ENCODE assay signal across 19 cellular contexts in genomic region chr2:149223472-149224062, GRCh38.
"Had no signal": no experiment of that assay in that cellular context is flagged by ENCODE, and none has a peak within 500 bp of the region (broad histone marks: within the 10 kb centered on the region; RNA-seq: fewer than 3 reads in every experiment).

No MANE protein-coding gene starts in this region.

- H3K4me1 ChIP-seq: colonic mucosa, gastrocnemius medialis, prostate gland, right atrium auricular region, upper lobe of left lung had no signal

- H3K36me3 Mint-ChIP-seq: activated CD4-positive, alpha-beta memory T cell treated with anti-CD3 and anti-CD28 coated beads for 36 hours; activated naive CD8-positive, alpha-beta T cell treated with anti-CD3 and anti-CD28 coated beads, Interleukin-2, amount 10 ng/mL, durations not matched to agents 7 days and 5 days; natural killer cell treated with Interleukin-12 subunit alpha and Interleukin-12 subunit beta and Interleukin-15 and Interleukin-18, amount 100 ng/mL, for 72 hours had no signal

- DNase-seq: activated CD4-positive, alpha-beta memory T cell treated with anti-CD3 and anti-CD28 coated beads for 36 hours; activated CD4-positive, alpha-beta T cell treated with anti-CD3 and anti-CD28 coated beads for 48 hours; activated naive CD4-positive, alpha-beta T cell treated with Interleukin-2 at 50 U/mL for 16 hours; activated naive CD8-positive, alpha-beta T cell treated with anti-CD3 and anti-CD28 coated beads, Interleukin-2, amount 10 ng/mL, durations not matched to agents 7 days and 5 days; activated T-cell treated with anti-CD3 and anti-CD28 coated beads, Interleukin-2, amount 50 U/mL, for 48 hours; amygdala; colonic mucosa; dorsolateral prefrontal cortex; gastrocnemius medialis; hippocampal formation; left ventricle myocardium superior; stimulated activated CD4-positive, alpha-beta T cell treated with anti-CD3 and anti-CD28 coated beads, Interleukin-4, amount 100 ng/mL, for 24 hours; stimulated activated naive CD8-positive, alpha-beta T cell treated with anti-CD3 and anti-CD28 coated beads, Interleukin-15, Interleukin-2, amounts not matched to agents 100 U/mL and 50 U/mL, for 24 hours; T-helper 17 cell; upper lobe of left lung had no signal

- H3K27ac Mint-ChIP-seq: activated CD4-positive, alpha-beta memory T cell treated with anti-CD3 and anti-CD28 coated beads for 36 hours; activated naive CD8-positive, alpha-beta T cell treated with anti-CD3 and anti-CD28 coated beads, Interleukin-2, amount 10 ng/mL, durations not matched to agents 7 days and 5 days; natural killer cell treated with Interleukin-12 subunit alpha and Interleukin-12 subunit beta and Interleukin-15 and Interleukin-18, amount 100 ng/mL, for 72 hours; T-helper 17 cell had no signal

- ATAC-seq: gastrocnemius medialis; left ventricle myocardium superior; natural killer cell treated with Interleukin-12 subunit alpha and Interleukin-12 subunit beta and Interleukin-15 and Interleukin-18, amount 100 ng/mL, for 72 hours; stimulated activated naive CD8-positive, alpha-beta T cell treated with anti-CD3 and anti-CD28 coated beads, Interleukin-15, Interleukin-2, amounts not matched to agents 100 U/mL and 50 U/mL, for 24 hours; T-helper 17 cell had no signal

- H3K4me1 Mint-ChIP-seq: activated naive CD8-positive, alpha-beta T cell treated with anti-CD3 and anti-CD28 coated beads, Interleukin-2, amount 10 ng/mL, durations not matched to agents 7 days and 5 days; T-helper 17 cell had no signal

- H3K9me3 Mint-ChIP-seq: activated CD4-positive, alpha-beta memory T cell treated with anti-CD3 and anti-CD28 coated beads for 36 hours; activated naive CD8-positive, alpha-beta T cell treated with anti-CD3 and anti-CD28 coated beads, Interleukin-2, amount 10 ng/mL, durations not matched to agents 7 days and 5 days had no signal

- H3K27me3 ChIP-seq: colonic mucosa, esophagus muscularis mucosa, gastrocnemius medialis, right atrium auricular region, upper lobe of left lung had no signal

- H3K4me3 ChIP-seq: colonic mucosa, dorsolateral prefrontal cortex, esophagus muscularis mucosa, gastrocnemius medialis, prostate gland, right atrium auricular region, upper lobe of left lung had no signal

- H3K4me3 Mint-ChIP-seq: activated CD4-positive, alpha-beta memory T cell treated with anti-CD3 and anti-CD28 coated beads for 36 hours; activated naive CD8-positive, alpha-beta T cell treated with anti-CD3 and anti-CD28 coated beads, Interleukin-2, amount 10 ng/mL, durations not matched to agents 7 days and 5 days; natural killer cell treated with Interleukin-12 subunit alpha and Interleukin-12 subunit beta and Interleukin-15 and Interleukin-18, amount 100 ng/mL, for 72 hours; T-helper 17 cell had no signal

- H3K36me3 ChIP-seq: colonic mucosa, esophagus muscularis mucosa, gastrocnemius medialis, prostate gland, right atrium auricular region, upper lobe of left lung had no signal

- H3K27ac ChIP-seq: colonic mucosa, dorsolateral prefrontal cortex, esophagus muscularis mucosa, gastrocnemius medialis, prostate gland, right atrium auricular region, upper lobe of left lung had no signal
